Comparison of ENCODE assay signal across 8 cellular contexts in the genomic region with DNA sequence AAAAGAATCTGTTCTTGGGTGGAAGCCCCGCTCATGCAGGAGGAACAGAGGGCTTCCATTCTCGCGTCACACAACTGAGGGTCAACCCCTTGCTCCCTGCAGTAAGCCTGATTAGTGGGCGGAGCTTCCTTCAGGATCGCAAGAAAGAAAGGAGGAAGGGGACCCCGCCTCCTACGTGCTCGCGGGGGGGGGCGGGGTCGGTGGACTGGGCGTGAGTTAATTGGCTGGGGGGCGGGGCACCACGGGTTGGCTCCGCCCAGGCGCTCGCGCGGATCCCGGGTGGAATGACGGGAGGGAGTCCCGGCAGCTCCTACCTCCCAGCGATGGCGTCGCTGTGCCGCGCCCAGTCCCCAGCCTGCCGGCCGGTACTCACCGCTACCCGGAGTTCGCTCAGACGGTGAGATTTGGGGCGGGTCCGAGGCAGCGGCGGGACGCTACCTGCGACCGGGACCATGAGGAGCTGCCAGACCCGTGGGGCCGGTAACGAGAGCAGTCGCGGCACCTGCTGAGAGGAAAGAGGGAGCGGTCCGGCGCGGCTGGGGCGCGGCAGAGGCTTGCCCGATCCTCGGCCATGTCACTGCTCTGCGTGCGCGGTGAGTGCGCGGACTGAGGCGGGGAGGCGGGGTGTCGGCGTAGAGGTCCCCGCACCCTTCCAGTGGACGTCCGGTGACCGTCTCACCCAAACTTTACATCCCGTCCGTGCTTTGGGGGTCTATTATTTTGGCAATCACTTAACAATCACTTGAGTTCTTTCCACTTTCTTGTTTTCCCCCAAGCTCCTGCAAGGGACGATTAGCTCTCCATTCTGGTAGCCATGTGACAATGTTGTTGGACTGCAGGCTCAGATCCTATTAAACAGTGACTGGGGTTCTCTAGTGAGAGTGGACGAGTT. TPM values are rescaled to one million over a fixed set of nuclear protein-coding genes. Genes with fewer than 3 reads are reported as not detected.
DNase-seq lines count a peak whose midpoint lies in the region; ATAC-seq and TF ChIP-seq lines count a peak whose summit lies in the region.

A gene (plus strand): TSS at position 297 of the 892 bp plus-strand sequence. CDS start 275 bp downstream, at position 572.

- peak; percentile 44 for TF ChIP-seq CTCF in A673 (conservative IDR thresholded peaks at IDR 0.05; ENCODE audit: low read depth, low read length)
- peak; percentile 33 for TF ChIP-seq CTCF in lower lobe of right lung (IDR thresholded peaks at IDR 0.05)

- peak within 1 kb of the TSS; percentile 69 for H3K27ac ChIP-seq in A673 (ENCODE audit: low read depth, low read length, poor library complexity, severe bottlenecking)
- H3K27ac ChIP-seq in lower lobe of right lung = peak within 1 kb of the TSS; percentile 93

- H3K27me3 ChIP-seq in A673 (replicated peaks; ENCODE audit: insufficient read depth, low read depth, low read length, poor library complexity) (no peaks in the 10 kb centered on the region), lower lobe of right lung (ENCODE audit: low read depth) (no peaks in the 10 kb centered on the region)

- DNase-seq in A673 (ENCODE audit: low spot score) = peak; percentile 97
- peak; percentile 97 for DNase-seq in NCI-H82 (lab: John Stamatoyannopoulos, UW)
- peak; percentile 41 to 51 for DNase-seq in activated CD8-positive, alpha-beta memory T cell treated with anti-CD3 and anti-CD28 coated beads for 4 hours (ENCODE audit: low read depth in 2 of 2)
- DNase-seq in effector CD8-positive, alpha-beta T cell (lab: John Stamatoyannopoulos, UW) = peak; percentile 76
- peak; percentile 95 for DNase-seq in lower lobe of right lung
- peak; percentile 61 to 77 for DNase-seq in stimulated activated CD4-positive, alpha-beta T cell treated with anti-CD3 and anti-CD28 coated beads, Interleukin-4, amount 100 ng/mL, for 48 hours (ENCODE audit: low read depth in 2 of 2)

- H3K4me3 ChIP-seq in A673 (ENCODE audit: low read depth, low read length, poor library complexity, severe bottlenecking) (peak within 1 kb of the TSS; percentile 81), lower lobe of right lung (peak within 1 kb of the TSS; percentile 76)

- CTCF ChIA-PET in A673 (lab: Charles Lee) = interaction anchor here (0.6 to 0.8 kb wide), 3 partner anchors 42 to 97 kb away, joined by 3 read pairs; a partner anchor contains a TSS

- no TSS peak for BruUV-seq in A673 (replicated peaks; lab: Mats Ljungman, UMichigan)

- H3K9me3 ChIP-seq in A673 (ENCODE audit: low read depth, low read length, poor library complexity, severe bottlenecking) = no peaks in the 10 kb centered on the region
- H3K9me3 ChIP-seq in lower lobe of right lung = no peaks in the 10 kb centered on the region

- intact Hi-C loops in A673 (cut with micrococcal nuclease; ENCODE audit: unreplicated experiment) = no loop called here
- intact Hi-C loops in lower lobe of right lung (cut with DNase I) = no loop called here

- ATAC-seq in GM19035 (IDR thresholded peaks at IDR 0.05; ENCODE audit: unreplicated experiment) (peak; percentile 64), HG03520 (IDR thresholded peaks at IDR 0.05; ENCODE audit: unreplicated experiment) (peak; percentile 49), lower lobe of right lung (peak; percentile 98 to 100)

- no peaks in the 10 kb centered on the region for H3K36me3 ChIP-seq in A673 (ENCODE audit: insufficient read depth, low read length, poor library complexity, severe bottlenecking)
- H3K36me3 ChIP-seq in lower lobe of right lung = no peaks in the 10 kb centered on the region

- POLR2A ChIA-PET in A673 (lab: Charles Lee; ENCODE audit: low non-redundant PET) = interaction anchor here (0.6 kb wide), 1 partner anchor 46 kb away, joined by 4 read pairs; no protein-coding TSS in a partner anchor

- H3K4me1 ChIP-seq in A673 (ENCODE audit: insufficient read depth, low read length, poor library complexity, severe bottlenecking) = no peaks in the 10 kb centered on the region
- H3K4me1 ChIP-seq in lower lobe of right lung = peaks cover 27% of the 10 kb centered on the region

RNA-seq across cellular contexts. Expression of the gene that starts here (rescaled TPM):
- total RNA-seq in A673 (2021) (19.8 and 21.8 TPM in 2 replicates), lower lobe of right lung (87.9 TPM)

Comparison
In these comparisons a context has a peak if more than half of its experiments do, and no peak if none do; other contexts are left out.
1. Peak in every context shown above with its lines: DNase-seq, ATAC-seq, H3K4me3 ChIP-seq and H3K27ac ChIP-seq.
2. DNase-seq: peak in every context shown above with its lines; median percentile 97 in A673; 97 in NCI-H82; 95 in lower lobe of right lung; 76 in effector CD8-positive, alpha-beta T cell; 69 in stimulated activated CD4-positive, alpha-beta T cell treated with anti-CD3 and anti-CD28 coated beads, Interleukin-4, amount 100 ng/mL, for 48 hours; 46 in activated CD8-positive, alpha-beta memory T cell treated with anti-CD3 and anti-CD28 coated beads for 4 hours.
3. ATAC-seq: peak in every context shown above with its lines; median percentile 99 in lower lobe of right lung; 64 in GM19035; 49 in HG03520.